8 cellular contexts compared by ENCODE assay signal in genomic region chr12:101407438-101408345, GRCh38. TPM values are rescaled to one million over a fixed set of nuclear protein-coding genes. Genes with fewer than 3 reads are reported as not detected.
DNase-seq lines count a peak whose midpoint lies in the region; ATAC-seq and TF ChIP-seq lines count a peak whose summit lies in the region.

TSS of gene ARL1 (minus strand) at chr12:101407772. CDS start at chr12:101407645, 127 bp downstream.

- peak; percentile 87 for ATAC-seq in GM23338
- peak; percentile 86 for ATAC-seq in RWPE2 (ENCODE audit: low read depth)
- peak; percentile 89 to 93 for ATAC-seq in natural killer cell treated with Interleukin-12 subunit alpha and Interleukin-12 subunit beta and Interleukin-15 and Interleukin-18, amount 100 ng/mL, for 72 hours

- peaks cover 6% of the 10 kb centered on the region for H3K27me3 Mint-ChIP-seq in GM23338 (ENCODE audit: insufficient read depth, low read depth, poor library complexity)
- H3K27me3 Mint-ChIP-seq in activated T-helper 2 cell treated with anti-CD3 and anti-CD28 coated beads, Interferon-gamma antibody, Interleukin-2, Interleukin-4, amounts not matched to agents 10 μg/mL and 5 μg/mL and 100 μg/mL, durations not matched to agents 14 hours and 24 hours and 36 hours (ENCODE audit: low read depth): peaks cover 10% of the 10 kb centered on the region
- H3K27me3 Mint-ChIP-seq in natural killer cell treated with Interleukin-12 subunit alpha and Interleukin-12 subunit beta and Interleukin-15 and Interleukin-18, amount 100 ng/mL, for 72 hours: peaks cover 5 to 6% of the 10 kb centered on the region in 2 donors

- H3K27ac ChIP-seq in GM23338 (ENCODE audit: low read depth): peak within 1 kb of the TSS; percentile 88
- H3K27ac ChIP-seq in RWPE2 (ENCODE audit: poor library complexity, severe bottlenecking): peak within 1 kb of the TSS; percentile 75

- H4K20me1 ChIP-seq in GM23338 (replicated peaks; ENCODE audit: insufficient read depth): peaks cover 18% of the 10 kb centered on the region

- H3K27me3 ChIP-seq in GM23338 (ENCODE audit: insufficient read depth): no peaks in the 10 kb centered on the region
- H3K27me3 ChIP-seq in RWPE2 (ENCODE audit: insufficient read depth, poor library complexity, severe bottlenecking): no peaks in the 10 kb centered on the region

- H3K4me1 Mint-ChIP-seq in GM23338: peaks cover 6% of the 10 kb centered on the region; the same call in 1 of the 3 replicates
- H3K4me1 Mint-ChIP-seq in activated T-helper 2 cell treated with anti-CD3 and anti-CD28 coated beads, Interferon-gamma antibody, Interleukin-2, Interleukin-4, amounts not matched to agents 10 μg/mL and 5 μg/mL and 100 μg/mL, durations not matched to agents 14 hours and 24 hours and 36 hours (ENCODE audit: low read depth): peaks cover 11% of the 10 kb centered on the region
- peaks cover 21 to 22% of the 10 kb centered on the region in 2 donors for H3K4me1 Mint-ChIP-seq in natural killer cell treated with Interleukin-12 subunit alpha and Interleukin-12 subunit beta and Interleukin-15 and Interleukin-18, amount 100 ng/mL, for 72 hours (ENCODE audit: low read depth in 2 of 2)

- H3F3A ChIP-seq in GM23338 (replicated peaks; ENCODE audit: low read depth): no peaks in the 10 kb centered on the region

- H3K9me3 ChIP-seq in RWPE2 (ENCODE audit: severe bottlenecking): no peaks in the 10 kb centered on the region

- peak within 1 kb of the TSS; percentile 97 for H3K4me3 ChIP-seq in GM23338
- H3K4me3 ChIP-seq in RWPE2 (ENCODE audit: severe bottlenecking): peak within 1 kb of the TSS; percentile 73

- H3K9me3 Mint-ChIP-seq in GM23338: no peaks in the 10 kb centered on the region; the same call in 2 of the 3 replicates
- no peaks in the 10 kb centered on the region for H3K9me3 Mint-ChIP-seq in activated T-helper 2 cell treated with anti-CD3 and anti-CD28 coated beads, Interferon-gamma antibody, Interleukin-2, Interleukin-4, amounts not matched to agents 10 μg/mL and 5 μg/mL and 100 μg/mL, durations not matched to agents 14 hours and 24 hours and 36 hours
- H3K9me3 Mint-ChIP-seq in natural killer cell treated with Interleukin-12 subunit alpha and Interleukin-12 subunit beta and Interleukin-15 and Interleukin-18, amount 100 ng/mL, for 72 hours: no peaks in the 10 kb centered on the region

- H3K27ac Mint-ChIP-seq in GM23338: peak within 1 kb of the TSS; percentile 96
- peak within 1 kb of the TSS; percentile 91 for H3K27ac Mint-ChIP-seq in activated T-helper 2 cell treated with anti-CD3 and anti-CD28 coated beads, Interferon-gamma antibody, Interleukin-2, Interleukin-4, amounts not matched to agents 10 μg/mL and 5 μg/mL and 100 μg/mL, durations not matched to agents 14 hours and 24 hours and 36 hours
- H3K27ac Mint-ChIP-seq in natural killer cell treated with Interleukin-12 subunit alpha and Interleukin-12 subunit beta and Interleukin-15 and Interleukin-18, amount 100 ng/mL, for 72 hours: peak within 1 kb of the TSS; percentile 95 to 99

- TF ChIP-seq CTCF in GM23338 (conservative IDR thresholded peaks at IDR 0.05; ENCODE audit: low read depth in 2 of 2): no peak
- no peak for TF ChIP-seq CTCF in RWPE2 (IDR thresholded peaks at IDR 0.05; ENCODE audit: poor library complexity, severe bottlenecking)

- peaks cover 47% of the 10 kb centered on the region for H3K79me2 ChIP-seq in GM23338 (replicated peaks; ENCODE audit: insufficient read depth)

- H3K4me2 ChIP-seq in GM23338: peak within 1 kb of the TSS; percentile 91

- DNase-seq in EL (peak; percentile 88), GM23338 (ENCODE audit: low spot score) (peak; percentile 85), Kasumi-1 (lab: John Stamatoyannopoulos, UW) (peak; percentile 80 to 86), RWPE2 (ENCODE audit: low spot score) (peak; percentile 84), fibroblast of peridontal ligament (ENCODE audit: extremely low read depth) (peak; percentile 93)
- peak; percentile 65 for DNase-seq in activated T-helper 2 cell treated with anti-CD3 and anti-CD28 coated beads, Interferon-gamma antibody, Interleukin-2, Interleukin-4, amounts not matched to agents 10 μg/mL and 5 μg/mL and 100 μg/mL, durations not matched to agents 14 hours and 24 hours and 36 hours (ENCODE audit: low spot score)
- peak; percentile 87 for DNase-seq in natural killer cell treated with Interleukin-12 subunit alpha and Interleukin-12 subunit beta and Interleukin-15 and Interleukin-18, amount 100 ng/mL, for 72 hours (ENCODE audit: low spot score)
- peak; percentile 78 for DNase-seq in stimulated activated naive CD4-positive, alpha-beta T cell treated with Interleukin-2 at 50 U/mL for 16 hours (lab: John Stamatoyannopoulos, UW)

- peak within 1 kb of the TSS; percentile 94 for H2AFZ ChIP-seq in GM23338

- H3K36me3 ChIP-seq in GM23338 (ENCODE audit: insufficient read depth): no peaks in the 10 kb centered on the region
- H3K36me3 ChIP-seq in RWPE2 (ENCODE audit: low read depth): peaks cover 17% of the 10 kb centered on the region

- intact Hi-C loops in activated T-helper 2 cell treated with anti-CD3 and anti-CD28 coated beads, Interferon-gamma antibody, Interleukin-2, Interleukin-4, amounts not matched to agents 10 μg/mL and 5 μg/mL and 100 μg/mL, durations not matched to agents 14 hours and 24 hours and 36 hours (cut with micrococcal nuclease): loop anchor here (2.0 to 10.0 kb wide), 2 partner anchors 423 to 527 kb away; partner anchors contain the start of gene GNPTAB

- H3K4me3 Mint-ChIP-seq in GM23338: peak within 1 kb of the TSS; percentile 96
- peak within 1 kb of the TSS; percentile 95 for H3K4me3 Mint-ChIP-seq in activated T-helper 2 cell treated with anti-CD3 and anti-CD28 coated beads, Interferon-gamma antibody, Interleukin-2, Interleukin-4, amounts not matched to agents 10 μg/mL and 5 μg/mL and 100 μg/mL, durations not matched to agents 14 hours and 24 hours and 36 hours (ENCODE audit: low read depth)
- peak within 1 kb of the TSS; percentile 99 for H3K4me3 Mint-ChIP-seq in natural killer cell treated with Interleukin-12 subunit alpha and Interleukin-12 subunit beta and Interleukin-15 and Interleukin-18, amount 100 ng/mL, for 72 hours

- H3K4me1 ChIP-seq in GM23338 (ENCODE audit: insufficient read depth) (peaks cover 6% of the 10 kb centered on the region; the same call in 1 of the 2 replicates), RWPE2 (ENCODE audit: insufficient read depth, poor library complexity, severe bottlenecking) (peaks cover 10% of the 10 kb centered on the region)

- H3K9me2 ChIP-seq in GM23338 (ENCODE audit: insufficient read depth): no peaks in the 10 kb centered on the region

- H3K36me3 Mint-ChIP-seq in GM23338 (ENCODE audit: low read depth): no peaks in the 10 kb centered on the region; the same call in 2 of the 3 replicates
- peaks cover 7% of the 10 kb centered on the region for H3K36me3 Mint-ChIP-seq in activated T-helper 2 cell treated with anti-CD3 and anti-CD28 coated beads, Interferon-gamma antibody, Interleukin-2, Interleukin-4, amounts not matched to agents 10 μg/mL and 5 μg/mL and 100 μg/mL, durations not matched to agents 14 hours and 24 hours and 36 hours (ENCODE audit: low read depth)
- no peaks in the 10 kb centered on the region for H3K36me3 Mint-ChIP-seq in natural killer cell treated with Interleukin-12 subunit alpha and Interleukin-12 subunit beta and Interleukin-15 and Interleukin-18, amount 100 ng/mL, for 72 hours

TF ChIP-seq in GM23338, 12 proteins besides CTCF, POLR2A, EP300 and RAD21 (continues in another document):
- no peak for TF ChIP-seq REST (IDR thresholded peaks at IDR 0.05; ENCODE audit: unreplicated experiment)
- no peak for TF ChIP-seq JUNB (IDR thresholded peaks at IDR 0.05; ENCODE audit: unreplicated experiment)

RNA-seq across cellular contexts. Expression of gene ARL1, which starts in this region (rescaled TPM):
- total RNA-seq in GM23338 (2014; rRNA removed; shearing (Covaris generic)): 38.8 and 50.0 TPM in 2 replicates
- polyA plus RNA-seq in GM23338 (2016; fragmentation: Nextera tagmentation; extraction: Ambion mirVana): 54.7 and 55.9 TPM in 2 replicates
- 74.2 and 77.5 TPM in 2 replicates for total RNA-seq in activated T-helper 2 cell treated with anti-CD3 and anti-CD28 coated beads, Interferon-gamma antibody, Interleukin-2, Interleukin-4, amounts not matched to agents 10 μg/mL and 5 μg/mL and 100 μg/mL, durations not matched to agents 14 hours and 24 hours and 36 hours
- total RNA-seq in natural killer cell treated with Interleukin-12 subunit alpha and Interleukin-12 subunit beta and Interleukin-15 and Interleukin-18, amount 100 ng/mL, for 72 hours: 10 to 100 TPM; 47.1 to 71.2 TPM

Comparison
In these comparisons a context has a peak if more than half of its experiments do, and no peak if none do; other contexts are left out.
1. Peak in every context shown above with its lines: DNase-seq, ATAC-seq, H3K4me3 ChIP-seq and H3K27ac ChIP-seq.